Comparison of ENCODE assay signal across 24 cellular contexts in genomic region chr1:171666114-171666769, GRCh38. TPM values are rescaled to one million over a fixed set of nuclear protein-coding genes. Genes with fewer than 3 reads are reported as not detected.
"Had no signal": no experiment of that assay in that cellular context is flagged by ENCODE, and none has a peak within 500 bp of the region (broad histone marks: within the 10 kb centered on the region; RNA-seq: fewer than 3 reads in every experiment).

No MANE protein-coding gene starts in this region.

- DNase-seq: central memory CD4-positive, alpha-beta T cell; effector memory CD4-positive, alpha-beta T cell; esophagus squamous epithelium; foreskin keratinocyte; immature natural killer cell; mesendoderm; naive B cell; occipital lobe; pancreas; retina; stimulated activated CD4-positive, alpha-beta T cell treated with anti-CD3 and anti-CD28 coated beads, Interleukin-4, amount 100 ng/mL, for 1 hour; stimulated activated CD8-positive, alpha-beta memory T cell treated with anti-CD3 and anti-CD28 coated beads, Interleukin-4, amount 100 ng/mL, for 48 hours; tibial artery; upper lobe of left lung; uterus had no signal

- H3K9me3 Mint-ChIP-seq: immature natural killer cell; nephron; stimulated activated memory B cell treated with anti-CD40 and anti-IgM and Interleukin-4, amounts not matched to agents 10 μg/mL and 1 μg/mL and 100 μg/mL, for 72 hours; stimulated activated naive CD8-positive, alpha-beta T cell treated with anti-CD3 and anti-CD28 coated beads, Interleukin-15, Interleukin-2, amounts not matched to agents 100 ng/mL and 50 ng/mL, for 24 hours had no signal

- H3K36me3 Mint-ChIP-seq: immature natural killer cell; naive B cell; stimulated activated memory B cell treated with anti-CD40 and anti-IgM and Interleukin-4, amounts not matched to agents 10 μg/mL and 1 μg/mL and 100 μg/mL, for 72 hours had no signal

- H3K27ac ChIP-seq: epithelial cell of prostate, foreskin keratinocyte, pancreas, tibial artery, upper lobe of left lung, uterus had no signal

- H3K4me3 Mint-ChIP-seq: immature natural killer cell; naive B cell; nephron; stimulated activated memory B cell treated with anti-CD40 and anti-IgM and Interleukin-4, amounts not matched to agents 10 μg/mL and 1 μg/mL and 100 μg/mL, for 72 hours; stimulated activated naive CD8-positive, alpha-beta T cell treated with anti-CD3 and anti-CD28 coated beads, Interleukin-15, Interleukin-2, amounts not matched to agents 100 ng/mL and 50 ng/mL, for 24 hours had no signal

- H3K27me3 ChIP-seq: esophagus squamous epithelium, pancreas, tibial artery, upper lobe of left lung, uterus had no signal

- H3K27ac Mint-ChIP-seq: immature natural killer cell; nephron; stimulated activated memory B cell treated with anti-CD40 and anti-IgM and Interleukin-4, amounts not matched to agents 10 μg/mL and 1 μg/mL and 100 μg/mL, for 72 hours; stimulated activated naive CD8-positive, alpha-beta T cell treated with anti-CD3 and anti-CD28 coated beads, Interleukin-15, Interleukin-2, amounts not matched to agents 100 ng/mL and 50 ng/mL, for 24 hours had no signal

- H3K4me1 Mint-ChIP-seq: immature natural killer cell; naive B cell; nephron; stimulated activated memory B cell treated with anti-CD40 and anti-IgM and Interleukin-4, amounts not matched to agents 10 μg/mL and 1 μg/mL and 100 μg/mL, for 72 hours had no signal

- H3K4me3 ChIP-seq: esophagus squamous epithelium, pancreas, prostate gland, tibial artery, upper lobe of left lung, uterus had no signal

- H3K9me3 ChIP-seq: esophagus squamous epithelium, pancreas, prostate gland, tibial artery, upper lobe of left lung, uterus had no signal

- ATAC-seq: foreskin keratinocyte; pancreas; stimulated activated memory B cell treated with anti-CD40 and anti-IgM and Interleukin-4, amounts not matched to agents 10 μg/mL and 1 μg/mL and 100 μg/mL, for 72 hours had no signal

- H3K4me1 ChIP-seq: foreskin keratinocyte, pancreas had no signal

- H3K36me3 ChIP-seq: esophagus squamous epithelium, pancreas, prostate gland, tibial artery, upper lobe of left lung, uterus had no signal

RNA-seq across cellular contexts. Expression of gene MYOC, which starts 13.8 kb away (rescaled TPM):
- total RNA-seq: foreskin keratinocyte, lung microvascular endothelial cell, occipital lobe had no signal
- polyA plus RNA-seq: foreskin keratinocyte, immature natural killer cell, keratinocyte had no signal

RNA-seq across cellular contexts. Expression of gene MYOCOS, which starts 44.2 kb away (rescaled TPM):
- total RNA-seq: esophagus squamous epithelium, glomerular endothelial cell, lung microvascular endothelial cell, occipital lobe, pancreas, prostate gland, upper lobe of left lung had no signal
- polyA plus RNA-seq: foreskin keratinocyte, immature natural killer cell, liver had no signal
